ENCODE assay signal across 1 cellular context in the genomic region with DNA sequence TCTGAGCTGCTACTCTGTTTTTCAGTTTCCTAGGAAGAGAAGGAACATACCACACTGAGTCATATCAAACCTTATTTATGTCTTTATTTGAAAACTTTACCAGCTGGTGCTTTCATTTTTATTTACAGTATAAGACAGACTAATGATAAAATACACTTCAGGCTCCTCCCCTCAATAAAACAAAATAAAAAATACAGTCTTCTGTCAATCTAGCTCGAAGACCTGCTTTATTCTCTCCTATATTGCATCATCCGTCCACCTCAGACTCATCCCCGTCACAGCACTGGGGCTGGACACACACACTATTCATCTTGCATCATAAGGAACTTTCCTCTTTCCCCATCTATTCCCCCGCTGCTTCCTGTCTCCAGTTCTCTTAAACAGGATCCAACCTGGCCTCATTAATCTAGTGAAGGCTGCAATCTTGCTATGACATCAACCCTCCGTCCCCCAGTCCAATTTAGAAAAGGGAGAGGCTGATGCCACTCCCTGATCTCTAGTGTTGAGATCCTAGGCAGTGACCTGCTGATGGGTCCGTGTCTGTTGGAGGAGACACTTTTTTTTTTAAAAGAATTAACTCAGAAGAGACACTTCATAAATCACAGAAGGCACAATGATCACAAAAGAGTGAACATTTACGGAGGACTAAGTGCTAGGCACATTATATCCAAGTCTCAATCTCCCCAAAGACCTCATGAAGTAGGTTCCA.
TF ChIP-seq lines count a peak whose summit lies in the region.

No MANE protein-coding gene starts in this region.

TF ChIP-seq in K562, 482 proteins besides CTCF, POLR2A, EP300 and RAD21 (continued from another document and continues in another):
- TF ChIP-seq ZBTB8A (IDR thresholded peaks at IDR 0.05; ENCODE audit: partially characterized antibody) (no peak), U2AF1 (optimal IDR thresholded peaks at IDR 0.05; ENCODE audit: low read depth, low read length) (no peak), PTTG1 (tag; IDR thresholded peaks at IDR 0.05; ENCODE audit: low read depth) (no peak), RHOXF2B (CRISPR knock-in tag; conservative IDR thresholded peaks at IDR 0.05) (no peak), YY1 (IDR thresholded peaks at IDR 0.05; ENCODE audit: borderline replicate concordance in 1 of 3, control insufficient read depth in 1 of 3, extremely low read depth in 1 of 3, insufficient read depth in 3 of 3, insufficient read length in 1 of 3, insufficient replicate concordance in 2 of 3, low read depth in 1 of 3, low read length in 2 of 3) (no peak), ZNF146 (CRISPR knock-in tag; IDR thresholded peaks at IDR 0.05; ENCODE audit: unreplicated experiment) (no peak), ZNF778 (CRISPR knock-in tag; IDR thresholded peaks at IDR 0.05) (no peak), CBX1 (IDR thresholded peaks at IDR 0.05; ENCODE audit: low read depth) (no peak), DEAF1 (CRISPR knock-in tag; IDR thresholded peaks at IDR 0.05) (0 out of 2 replicates have a peak, but pooled peaks have one; percentile 25), STAT5B (CRISPR knock-in tag; IDR thresholded peaks at IDR 0.05) (no peak), RFX1 (IDR thresholded peaks at IDR 0.05) (no peak), MYNN (IDR thresholded peaks at IDR 0.05) (no peak), MYNN (CRISPR knock-in tag; IDR thresholded peaks at IDR 0.05) (no peak), ZNF668 (CRISPR knock-in tag; IDR thresholded peaks at IDR 0.05) (no peak), ZNF830 (CRISPR knock-in tag; IDR thresholded peaks at IDR 0.05) (no peak), BCL6 (CRISPR knock-in tag; IDR thresholded peaks at IDR 0.05) (no peak), FOXJ2 (tag; IDR thresholded peaks at IDR 0.05) (0 out of 2 replicates have a peak, but pooled peaks have one; percentile 12), CTCFL (IDR thresholded peaks at IDR 0.05; ENCODE audit: borderline replicate concordance, insufficient read depth, low read depth, low read length, poor library complexity, severe bottlenecking) (no peak), GABPB2 (CRISPR knock-in tag; conservative IDR thresholded peaks at IDR 0.05) (no peak), NR2C2 (CRISPR knock-in tag; IDR thresholded peaks at IDR 0.05) (no peak), NR2C2 (tag; IDR thresholded peaks at IDR 0.05) (no peak), ZNF384 (IDR thresholded peaks at IDR 0.05; ENCODE audit: low read depth, low read length) (no peak), CTBP1 (IDR thresholded peaks at IDR 0.05; ENCODE audit: borderline replicate concordance) (no peak), ZNF785 (CRISPR knock-in tag; IDR thresholded peaks at IDR 0.05) (no peak), HDAC6 (IDR thresholded peaks at IDR 0.05; ENCODE audit: low read depth, low read length) (no peak), KLF6 (CRISPR knock-in tag; IDR thresholded peaks at IDR 0.05; ENCODE audit: borderline replicate concordance) (peak; percentile 41; the same call in 1 of the 2 replicates), PML (IDR thresholded peaks at IDR 0.05; ENCODE audit: low read length) (peak; percentile 40; the same call in 1 of the 2 replicates), ELF1 (tag; IDR thresholded peaks at IDR 0.05) (no peak), ZBTB7A (IDR thresholded peaks at IDR 0.05; ENCODE audit: borderline replicate concordance, control insufficient read depth, low read depth, low read length) (no peak), ZBTB1 (CRISPR knock-in tag; IDR thresholded peaks at IDR 0.05; ENCODE audit: borderline replicate concordance, low read depth) (no peak), THRB (CRISPR knock-in tag; conservative IDR thresholded peaks at IDR 0.05) (peak; percentile 73), ZHX1 (conservative IDR thresholded peaks at IDR 0.05; ENCODE audit: low read length) (no peak), MAFK (IDR thresholded peaks at IDR 0.05; ENCODE audit: low read length) (no peak), ELF4 (CRISPR knock-in tag; IDR thresholded peaks at IDR 0.05) (0 out of 2 replicates have a peak, but pooled peaks have one; percentile 46), ZNF165 (CRISPR knock-in tag; IDR thresholded peaks at IDR 0.05; ENCODE audit: borderline replicate concordance) (no peak), KDM2B (CRISPR knock-in tag; IDR thresholded peaks at IDR 0.05) (no peak), MEIS2 (IDR thresholded peaks at IDR 0.05; ENCODE audit: partially characterized antibody) (peak; percentile 35), ZNF12 (CRISPR knock-in tag; IDR thresholded peaks at IDR 0.05) (no peak), ZNF277 (CRISPR knock-in tag; IDR thresholded peaks at IDR 0.05; ENCODE audit: borderline replicate concordance) (no peak), CGGBP1 (CRISPR knock-in tag; IDR thresholded peaks at IDR 0.05) (no peak), USF1 (CRISPR knock-in tag; IDR thresholded peaks at IDR 0.05) (no peak), ZNF644 (tag; IDR thresholded peaks at IDR 0.05; ENCODE audit: low read depth) (no peak), TBP (optimal IDR thresholded peaks at IDR 0.05; ENCODE audit: low read depth, low read length) (peak; percentile 32), ZNF780A (CRISPR knock-in tag; IDR thresholded peaks at IDR 0.05) (no peak)
- TF ChIP-seq, protein P1, sequence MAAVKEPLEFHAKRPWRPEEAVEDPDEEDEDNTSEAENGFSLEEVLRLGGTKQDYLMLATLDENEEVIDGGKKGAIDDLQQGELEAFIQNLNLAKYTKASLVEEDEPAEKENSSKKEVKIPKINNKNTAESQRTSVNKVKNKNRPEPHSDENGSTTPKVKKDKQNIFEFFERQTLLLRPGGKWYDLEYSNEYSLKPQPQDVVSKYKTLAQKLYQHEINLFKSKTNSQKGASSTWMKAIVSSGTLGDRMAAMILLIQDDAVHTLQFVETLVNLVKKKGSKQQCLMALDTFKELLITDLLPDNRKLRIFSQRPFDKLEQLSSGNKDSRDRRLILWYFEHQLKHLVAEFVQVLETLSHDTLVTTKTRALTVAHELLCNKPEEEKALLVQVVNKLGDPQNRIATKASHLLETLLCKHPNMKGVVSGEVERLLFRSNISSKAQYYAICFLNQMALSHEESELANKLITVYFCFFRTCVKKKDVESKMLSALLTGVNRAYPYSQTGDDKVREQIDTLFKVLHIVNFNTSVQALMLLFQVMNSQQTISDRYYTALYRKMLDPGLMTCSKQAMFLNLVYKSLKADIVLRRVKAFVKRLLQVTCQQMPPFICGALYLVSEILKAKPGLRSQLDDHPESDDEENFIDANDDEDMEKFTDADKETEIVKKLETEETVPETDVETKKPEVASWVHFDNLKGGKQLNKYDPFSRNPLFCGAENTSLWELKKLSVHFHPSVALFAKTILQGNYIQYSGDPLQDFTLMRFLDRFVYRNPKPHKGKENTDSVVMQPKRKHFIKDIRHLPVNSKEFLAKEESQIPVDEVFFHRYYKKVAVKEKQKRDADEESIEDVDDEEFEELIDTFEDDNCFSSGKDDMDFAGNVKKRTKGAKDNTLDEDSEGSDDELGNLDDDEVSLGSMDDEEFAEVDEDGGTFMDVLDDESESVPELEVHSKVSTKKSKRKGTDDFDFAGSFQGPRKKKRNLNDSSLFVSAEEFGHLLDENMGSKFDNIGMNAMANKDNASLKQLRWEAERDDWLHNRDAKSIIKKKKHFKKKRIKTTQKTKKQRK (IDR thresholded peaks at IDR 0.05; ENCODE audit: borderline replicate concordance, low read depth, low read length), result no peak
- TF ChIP-seq, protein P2, sequence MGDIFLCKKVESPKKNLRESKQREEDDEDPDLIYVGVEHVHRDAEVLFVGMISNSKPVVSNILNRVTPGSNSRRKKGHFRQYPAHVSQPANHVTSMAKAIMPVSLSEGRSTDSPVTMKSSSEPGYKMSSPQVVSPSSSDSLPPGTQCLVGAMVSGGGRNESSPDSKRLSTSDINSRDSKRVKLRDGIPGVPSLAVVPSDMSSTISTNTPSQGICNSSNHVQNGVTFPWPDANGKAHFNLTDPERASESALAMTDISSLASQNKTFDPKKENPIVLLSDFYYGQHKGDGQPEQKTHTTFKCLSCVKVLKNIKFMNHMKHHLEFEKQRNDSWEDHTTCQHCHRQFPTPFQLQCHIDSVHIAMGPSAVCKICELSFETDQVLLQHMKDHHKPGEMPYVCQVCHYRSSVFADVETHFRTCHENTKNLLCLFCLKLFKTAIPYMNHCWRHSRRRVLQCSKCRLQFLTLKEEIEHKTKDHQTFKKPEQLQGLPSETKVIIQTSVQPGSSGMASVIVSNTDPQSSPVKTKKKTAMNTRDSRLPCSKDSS (IDR thresholded peaks at IDR 0.05; ENCODE audit: low read depth, partially characterized antibody), result no peak
- TF ChIP-seq, protein P3, sequence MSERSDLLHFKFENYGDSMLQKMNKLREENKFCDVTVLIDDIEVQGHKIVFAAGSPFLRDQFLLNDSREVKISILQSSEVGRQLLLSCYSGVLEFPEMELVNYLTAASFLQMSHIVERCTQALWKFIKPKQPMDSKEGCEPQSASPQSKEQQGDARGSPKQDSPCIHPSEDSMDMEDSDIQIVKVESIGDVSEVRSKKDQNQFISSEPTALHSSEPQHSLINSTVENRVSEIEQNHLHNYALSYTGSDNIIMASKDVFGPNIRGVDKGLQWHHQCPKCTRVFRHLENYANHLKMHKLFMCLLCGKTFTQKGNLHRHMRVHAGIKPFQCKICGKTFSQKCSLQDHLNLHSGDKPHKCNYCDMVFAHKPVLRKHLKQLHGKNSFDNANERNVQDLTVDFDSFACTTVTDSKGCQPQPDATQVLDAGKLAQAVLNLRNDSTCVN (CRISPR knock-in tag; IDR thresholded peaks at IDR 0.05), result 0 out of 2 replicates have a peak, but pooled peaks have one; percentile 76
